14 cellular contexts compared by ENCODE assay signal in the genomic region with DNA sequence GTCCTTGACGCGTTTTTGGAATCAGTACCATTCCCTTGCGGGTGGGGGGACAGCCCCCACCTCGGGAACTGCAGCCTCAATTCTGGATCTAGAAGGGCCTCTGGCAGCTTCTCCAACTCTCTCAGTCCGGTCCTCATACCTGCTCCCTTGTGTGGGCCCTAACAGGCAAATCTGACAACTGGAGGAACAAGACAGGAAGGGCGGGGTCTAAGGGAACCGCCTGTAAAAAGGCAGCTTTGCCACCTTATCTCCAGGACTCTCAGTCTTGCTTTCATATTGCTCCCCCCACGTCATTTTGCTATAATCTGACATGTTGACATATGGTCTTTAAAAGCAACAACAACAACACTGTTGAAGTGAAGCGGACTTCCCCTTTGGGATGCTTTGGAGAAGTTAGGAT. TPM values are rescaled to one million over a fixed set of nuclear protein-coding genes. Genes with fewer than 3 reads are reported as not detected.
DNase-seq lines count a peak whose midpoint lies in the region; ATAC-seq and TF ChIP-seq lines count a peak whose summit lies in the region.
"Had no signal": no experiment of that assay in that cellular context is flagged by ENCODE, and none has a peak within 500 bp of the region (broad histone marks: within the 10 kb centered on the region; RNA-seq: fewer than 3 reads in every experiment).

No MANE protein-coding gene starts in this region.

- no peaks in the 10 kb centered on the region for H3K4me1 ChIP-seq in H9 (ENCODE audit: insufficient read depth, low read length)

- peaks cover 10% of the 10 kb centered on the region for H3K4me1 Mint-ChIP-seq in T-helper 2 cell treated with Interferon-gamma antibody and Interleukin-4, amounts not matched to agents 5 μg/mL and 100 μg/mL, for 36 hours (ENCODE audit: low read depth)
- peaks cover 13 to 24% of the 10 kb centered on the region in 2 experiments for H3K4me1 Mint-ChIP-seq in H9
- H3K4me1 Mint-ChIP-seq in effector memory CD8-positive, alpha-beta T cell (ENCODE audit: low read depth in 2 of 2) = peaks cover 0 to 8% of the 10 kb centered on the region in 2 donors
- H3K4me1 Mint-ChIP-seq in nephron = peaks cover 18% of the 10 kb centered on the region

- H4K91ac ChIP-seq in H9 (ENCODE audit: insufficient read length, low read depth, low read length) = no peak overlapping the region

- no peak overlapping the region for H2BK20ac ChIP-seq in H9 (ENCODE audit: low read depth, low read length, poor library complexity, severe bottlenecking)

- no peak for ATAC-seq in effector memory CD8-positive, alpha-beta T cell (replicated peaks)

- H3K18ac ChIP-seq in H9 (ENCODE audit: insufficient read length, low read depth, low read length) = no peak overlapping the region

- no peaks in the 10 kb centered on the region for H3K9me3 ChIP-seq in H9 (ENCODE audit: control insufficient read depth, low read depth, low read length)
- H3K9me3 ChIP-seq: suprapubic skin had no signal

- H2AFZ ChIP-seq in H9 (ENCODE audit: low read length) = no peak overlapping the region

- H2BK15ac ChIP-seq in H9 (ENCODE audit: low read depth, low read length) = no peak overlapping the region

- H3K9me3 Mint-ChIP-seq in T-helper 2 cell treated with Interferon-gamma antibody and Interleukin-4, amounts not matched to agents 5 μg/mL and 100 μg/mL, for 36 hours = no peaks in the 10 kb centered on the region
- H3K9me3 Mint-ChIP-seq in H9 = no peaks in the 10 kb centered on the region; a peak in 1 of 5 replicates
- no peaks in the 10 kb centered on the region for H3K9me3 Mint-ChIP-seq in effector memory CD8-positive, alpha-beta T cell
- H3K9me3 Mint-ChIP-seq in nephron = no peaks in the 10 kb centered on the region

- no peak overlapping the region for H3K56ac ChIP-seq in H9 (ENCODE audit: insufficient read length, low read depth, low read length)

- H2BK5ac ChIP-seq in H9 (ENCODE audit: insufficient read length, low read length) = no peak overlapping the region

- no peak overlapping the region for H3T11ph ChIP-seq in H9 (ENCODE audit: low read length)

- H4K20me1 ChIP-seq in H9 (ENCODE audit: control insufficient read depth, insufficient read depth, insufficient read length) = no peaks in the 10 kb centered on the region

- no peak overlapping the region for H3K4ac ChIP-seq in H9 (ENCODE audit: low read depth, low read length)

- WGBS in H9 (ENCODE audit: extremely low coverage, insufficient read length, low lambda C conversion rate) = no CpG with 5 or more reads among the region's 9 CpGs

- no peaks in the 10 kb centered on the region for H3K36me3 Mint-ChIP-seq in T-helper 2 cell treated with Interferon-gamma antibody and Interleukin-4, amounts not matched to agents 5 μg/mL and 100 μg/mL, for 36 hours (ENCODE audit: low read depth)
- H3K36me3 Mint-ChIP-seq in H9 (ENCODE audit: insufficient read depth in 1 of 3, low read depth in 3 of 3) = no peaks in the 10 kb centered on the region; a peak in 1 of 7 replicates
- H3K36me3 Mint-ChIP-seq in effector memory CD8-positive, alpha-beta T cell (ENCODE audit: insufficient read depth) = peaks cover 4% of the 10 kb centered on the region
- H3K36me3 Mint-ChIP-seq in nephron (ENCODE audit: low read depth) = no peaks in the 10 kb centered on the region

- no peaks in the 10 kb centered on the region for H3K79me2 ChIP-seq in H9 (ENCODE audit: insufficient read depth, low read length)

- H3K23ac ChIP-seq in H9 (ENCODE audit: insufficient read length, low read depth, low read length) = no peak overlapping the region

- H2AK5ac ChIP-seq in H9 (ENCODE audit: insufficient read length, low read length) = no peak overlapping the region

- peaks cover 4% of the 10 kb centered on the region for H3K23me2 ChIP-seq in H9 (ENCODE audit: insufficient read length, low read depth, low read length, poor library complexity, severe bottlenecking)

- no peak overlapping the region for H2BK120ac ChIP-seq in H9 (ENCODE audit: low read depth, low read length, poor library complexity, severe bottlenecking)

- H4K8ac ChIP-seq in H9 (replicated peaks; ENCODE audit: insufficient read length, low read depth, low read length) = no peak overlapping the region

- H3K14ac ChIP-seq in H9 (ENCODE audit: insufficient read depth, low read length) = no peak overlapping the region

- no peak overlapping the region for H2BK12ac ChIP-seq in H9 (ENCODE audit: insufficient read length, low read depth, low read length)

- peaks cover 22% of the 10 kb centered on the region for H3K27me3 Mint-ChIP-seq in T-helper 2 cell treated with Interferon-gamma antibody and Interleukin-4, amounts not matched to agents 5 μg/mL and 100 μg/mL, for 36 hours (ENCODE audit: low read depth)
- H3K27me3 Mint-ChIP-seq in H9 (ENCODE audit: low read depth) (peaks cover 25% of the 10 kb centered on the region), nephron (ENCODE audit: low read depth) (no peaks in the 10 kb centered on the region)
- H3K27me3 Mint-ChIP-seq in effector memory CD8-positive, alpha-beta T cell = peaks cover 22 to 37% of the 10 kb centered on the region in 2 donors

- H3K27me3 ChIP-seq in H9 (ENCODE audit: insufficient read depth, low read length) = no peaks in the 10 kb centered on the region; the same call in 1 of the 2 replicates

- no peak for DNase-seq in T-helper 2 cell treated with Interferon-gamma antibody and Interleukin-4, amounts not matched to agents 5 μg/mL and 100 μg/mL, for 36 hours (ENCODE audit: low spot score)
- DNase-seq in T-helper 2 cell = no peak
- DNase-seq in H9 = no peak
- no peak for DNase-seq in effector memory CD8-positive, alpha-beta T cell
- DNase-seq in effector CD8-positive, alpha-beta T cell (lab: John Stamatoyannopoulos, UW) = no peak
- no peak for DNase-seq in GM10266 (ENCODE audit: extremely low spot score)
- no peak for DNase-seq in AG08396 (ENCODE audit: low spot score)
- DNase-seq: kidney glomerular epithelial cell, T-helper 1 cell had no signal

- TF ChIP-seq CTCF in H9 (conservative IDR thresholded peaks at IDR 0.05) (no peak), nephron (IDR thresholded peaks at IDR 0.05; ENCODE audit: unreplicated experiment in 3 of 3) (no peak), GM10266 (IDR thresholded peaks at IDR 0.05; ENCODE audit: control insufficient read depth, insufficient read depth, low read depth, missing control alignments) (no peak)

- no peak overlapping the region for H4K5ac ChIP-seq in H9 (ENCODE audit: insufficient read length, low read depth, low read length)

- H3K4me3 Mint-ChIP-seq in T-helper 2 cell treated with Interferon-gamma antibody and Interleukin-4, amounts not matched to agents 5 μg/mL and 100 μg/mL, for 36 hours = peak overlapping the region; percentile 56
- H3K4me3 Mint-ChIP-seq in H9 = peak overlapping the region; percentile 72 to 88
- H3K4me3 Mint-ChIP-seq in effector memory CD8-positive, alpha-beta T cell = peak overlapping the region; percentile 45 to 76
- peak overlapping the region; percentile 89 to 91 (median 89) for H3K4me3 Mint-ChIP-seq in nephron

- no peaks in the 10 kb centered on the region for H3K79me1 ChIP-seq in H9 (ENCODE audit: insufficient read depth, low read depth, low read length, poor library complexity, severe bottlenecking)

- H3K27ac ChIP-seq in H9 (ENCODE audit: insufficient read length, low read depth, low read length) = no peak overlapping the region
- H3K27ac ChIP-seq: suprapubic skin had no signal

- no peak overlapping the region for H3K9ac ChIP-seq in H9 (ENCODE audit: extremely low read depth, insufficient read length, low read length)

- H3K27ac Mint-ChIP-seq in T-helper 2 cell treated with Interferon-gamma antibody and Interleukin-4, amounts not matched to agents 5 μg/mL and 100 μg/mL, for 36 hours = no peak overlapping the region
- peak overlapping the region in 1 of 3 experiments; percentile 89; a peak in 2 of 7 replicates for H3K27ac Mint-ChIP-seq in H9
- H3K27ac Mint-ChIP-seq in effector memory CD8-positive, alpha-beta T cell = no peak overlapping the region
- peak overlapping the region; percentile 73 to 94 (median 77) for H3K27ac Mint-ChIP-seq in nephron

- H3K4me2 ChIP-seq in H9 (ENCODE audit: insufficient read depth, insufficient read length, low read length) = peak overlapping the region; percentile 53

RNA-seq across cellular contexts. Expression of a gene that starts 0.9 kb away (rescaled TPM):
- total RNA-seq in H9 (2021) = 1.9 TPM in 2 replicates
- total RNA-seq: A673, astrocyte, M059J had no signal

RNA-seq across cellular contexts. Expression of a gene that starts 21.1 kb away (rescaled TPM):
- 0.81 and 1.1 TPM in 2 replicates for total RNA-seq in H9 (2021)
- total RNA-seq: A673, astrocyte, M059J had no signal

Comparison
In these comparisons a context has a peak if more than half of its experiments do, and no peak if none do; other contexts are left out.
1. H3K27ac Mint-ChIP-seq: peak in nephron (3 of 3); none in T-helper 2 cell treated with Interferon-gamma antibody and Interleukin-4, amounts not matched to agents 5 μg/mL and 100 μg/mL, for 36 hours (single experiment) and effector memory CD8-positive, alpha-beta T cell (0 of 2).
2. Peak in every context shown above with its lines, with median percentiles within 50 percentile points of each other: H3K4me3 Mint-ChIP-seq.